Comparison of ENCODE assay signal across 9 cellular contexts in genomic region chr1:198919667-198920398, GRCh38.
DNase-seq lines count a peak whose midpoint lies in the region; ATAC-seq and TF ChIP-seq lines count a peak whose summit lies in the region.
"Had no signal": no experiment of that assay in that cellular context is flagged by ENCODE, and none has a peak within 500 bp of the region (broad histone marks: within the 10 kb centered on the region; RNA-seq: fewer than 3 reads in every experiment).

No MANE protein-coding gene starts in this region.

- H3K4me1 ChIP-seq in A673 (ENCODE audit: insufficient read depth, low read length, poor library complexity, severe bottlenecking), result peaks cover 54% of the 10 kb centered on the region

- peak overlapping the region; percentile 65 to 74 for H3K27ac Mint-ChIP-seq in activated naive CD4-positive, alpha-beta T cell treated with anti-CD3 and anti-CD28 coated beads, Interleukin-2, amount 50 U/mL, for 72 hours

- no peak overlapping the region for H3K4me3 ChIP-seq in A673 (ENCODE audit: low read depth, low read length, poor library complexity, severe bottlenecking)

- H3K36me3 Mint-ChIP-seq in activated naive CD4-positive, alpha-beta T cell treated with anti-CD3 and anti-CD28 coated beads, Interleukin-2, amount 50 U/mL, for 72 hours, result peaks cover 0 to 19% of the 10 kb centered on the region in 2 donors

- intact Hi-C loops in A673 (cut with micrococcal nuclease; ENCODE audit: unreplicated experiment), result no loop called here

- CTCF ChIA-PET in A673 (lab: Charles Lee), result no interaction called here

- no peak for TF ChIP-seq CTCF in A673 (conservative IDR thresholded peaks at IDR 0.05; ENCODE audit: low read depth, low read length)

- ATAC-seq in GM19043 (IDR thresholded peaks at IDR 0.05; ENCODE audit: low read depth, unreplicated experiment) (peak; percentile 38), HG03342 (IDR thresholded peaks at IDR 0.05; ENCODE audit: unreplicated experiment) (peak; percentile 67)
- peak; percentile 67 to 78 for ATAC-seq in activated naive CD4-positive, alpha-beta T cell treated with anti-CD3 and anti-CD28 coated beads, Interleukin-2, amount 50 U/mL, for 72 hours

- no peaks in the 10 kb centered on the region for H3K9me3 Mint-ChIP-seq in activated naive CD4-positive, alpha-beta T cell treated with anti-CD3 and anti-CD28 coated beads, Interleukin-2, amount 50 U/mL, for 72 hours

- BruUV-seq in A673 (replicated peaks; lab: Mats Ljungman, UMichigan), result no TSS peak

- no peak for DNase-seq in A673 (ENCODE audit: low spot score)
- DNase-seq in activated naive CD4-positive, alpha-beta T cell treated with anti-CD3 and anti-CD28 coated beads, Interleukin-2, amount 50 U/mL, for 72 hours (ENCODE audit: low spot score in 2 of 2), result no peak
- no peak for DNase-seq in NCI-H1105 treated with DMSO at 0.1 percent for 48 hours (lab: John Stamatoyannopoulos, UW)
- DNase-seq in SHP77 treated with DMSO at 0.1 percent for 48 hours (lab: John Stamatoyannopoulos, UW), result no peak
- DNase-seq in activated effector memory CD4-positive, alpha-beta T cell treated with anti-CD3 and anti-CD28 coated beads, Interleukin-2, amount 50 U/mL, for 16 hours, result no peak
- no peak for DNase-seq in glomerular visceral epithelial cell (ENCODE audit: extremely low spot score)
- DNase-seq: Caco-2 had no signal

- peaks cover 10% of the 10 kb centered on the region for H3K9me3 ChIP-seq in A673 (ENCODE audit: low read depth, low read length, poor library complexity, severe bottlenecking)
- H3K9me3 ChIP-seq: Caco-2 had no signal

- H3K27ac ChIP-seq in A673 (ENCODE audit: low read depth, low read length, poor library complexity, severe bottlenecking), result peak overlapping the region; percentile 2

- no peaks in the 10 kb centered on the region for H3K27me3 ChIP-seq in A673 (replicated peaks; ENCODE audit: insufficient read depth, low read depth, low read length, poor library complexity)

- peaks cover 59% of the 10 kb centered on the region for H3K36me3 ChIP-seq in A673 (ENCODE audit: insufficient read depth, low read length, poor library complexity, severe bottlenecking)

- POLR2A ChIA-PET in A673 (lab: Charles Lee; ENCODE audit: low non-redundant PET), result no interaction called here
